Comparison of ENCODE assay signal across 8 cellular contexts in genomic region chr7:98282727-98283126, GRCh38. TPM values are rescaled to one million over a fixed set of nuclear protein-coding genes. Genes with fewer than 3 reads are reported as not detected.
DNase-seq lines count a peak whose midpoint lies in the region; ATAC-seq and TF ChIP-seq lines count a peak whose summit lies in the region.

No MANE protein-coding gene starts in this region.

- ATAC-seq in WTC11 = no peak
- ATAC-seq in right cardiac atrium = no peak
- no peak for ATAC-seq in GM19395 (IDR thresholded peaks at IDR 0.05; ENCODE audit: unreplicated experiment)
- no peak for ATAC-seq in HG03196 (IDR thresholded peaks at IDR 0.05; ENCODE audit: unreplicated experiment)

- H3K9ac ChIP-seq in GM23248 = peak overlapping the region; percentile 95
- H3K9ac ChIP-seq in skeletal muscle satellite cell (ENCODE audit: low read depth, low read length) = peak overlapping the region; percentile 94

- peak overlapping the region; percentile 90 for H3K4me3 Mint-ChIP-seq in WTC11

- H3K27me3 ChIP-seq in GM23248 (replicated peaks; ENCODE audit: insufficient read depth) (no peaks in the 10 kb centered on the region), right cardiac atrium (ENCODE audit: control insufficient read depth, insufficient read depth) (no peaks in the 10 kb centered on the region), skeletal muscle satellite cell (ENCODE audit: control insufficient read depth, insufficient read depth, low read length) (no peaks in the 10 kb centered on the region)

- H3K4me1 Mint-ChIP-seq in WTC11 = peaks cover 41% of the 10 kb centered on the region

- no peak overlapping the region for H2AFZ ChIP-seq in GM23248

- H3K27ac Mint-ChIP-seq in WTC11 = peak overlapping the region; percentile 82

- H3K4me1 ChIP-seq in GM23248 (ENCODE audit: insufficient read depth) (peaks cover 28% of the 10 kb centered on the region), right cardiac atrium (ENCODE audit: control insufficient read depth, insufficient read depth, low read length) (peaks cover 17% of the 10 kb centered on the region), skeletal muscle satellite cell (ENCODE audit: control insufficient read depth, insufficient read depth, low read length) (peaks cover 49% of the 10 kb centered on the region)

- peak overlapping the region; percentile 89 for H3K27ac ChIP-seq in GM23248
- H3K27ac ChIP-seq in right cardiac atrium (ENCODE audit: low read length) = peak overlapping the region; percentile 9

- H3F3A ChIP-seq in GM23248 (ENCODE audit: insufficient read depth) = peaks cover 14% of the 10 kb centered on the region

- H3K4me2 ChIP-seq in GM23248 (ENCODE audit: unreplicated experiment) (peak overlapping the region; percentile 98), skeletal muscle satellite cell (ENCODE audit: low read length) (peak overlapping the region; percentile 94)

- H3K4me3 ChIP-seq in GM23248 = peak overlapping the region; percentile 86
- peak overlapping the region; percentile 92 for H3K4me3 ChIP-seq in right cardiac atrium (ENCODE audit: low read length)
- peak overlapping the region; percentile 87 for H3K4me3 ChIP-seq in skeletal muscle satellite cell (ENCODE audit: low read length)

- H3K36me3 ChIP-seq in GM23248 (ENCODE audit: low read depth) (no peaks in the 10 kb centered on the region; the same call in 1 of the 2 replicates), skeletal muscle satellite cell (ENCODE audit: insufficient read depth, low read length) (peaks cover 47% of the 10 kb centered on the region)

- in situ Hi-C loops in GM23248 (cut with MboI) = loop anchor here (25.0 kb wide), 1 partner anchor 455 kb away; no protein-coding TSS in a partner anchor

- TF ChIP-seq CTCF in WTC11 (IDR thresholded peaks at IDR 0.05) = no peak

- H3K9me2 ChIP-seq in GM23248 (ENCODE audit: insufficient read depth) = no peaks in the 10 kb centered on the region

- peaks cover 5% of the 10 kb centered on the region; the same call in 1 of the 2 replicates for H3K36me3 Mint-ChIP-seq in WTC11

- POLR2A ChIA-PET in WTC11 (lab: Charles Lee) = no interaction called here

- H4K20me1 ChIP-seq in GM23248 (ENCODE audit: insufficient read depth) = no peaks in the 10 kb centered on the region

- WGBS in GM23248 (ENCODE audit: low coverage in 1 of 2, low lambda C conversion rate in 2 of 2, missing lambda C conversion rate in 2 of 2), 2 experiments = 2 to 3% methylated on average over 16 of the region's 16 CpGs
- 23% methylated on average over 16 of the region's 16 CpGs for WGBS in right cardiac atrium

- H3K27me3 Mint-ChIP-seq in WTC11 (ENCODE audit: low read depth) = no peaks in the 10 kb centered on the region; the same call in 1 of the 2 replicates

- H3K9me3 ChIP-seq in GM23248 (ENCODE audit: low read depth) = no peaks in the 10 kb centered on the region
- H3K9me3 ChIP-seq in right cardiac atrium (ENCODE audit: control insufficient read depth, low read length) = no peaks in the 10 kb centered on the region
- no peaks in the 10 kb centered on the region for H3K9me3 ChIP-seq in skeletal muscle satellite cell (replicated peaks; ENCODE audit: low read length)

- intact Hi-C loops in right cardiac atrium (cut with DNase I) = no loop called here

- H3K9me3 Mint-ChIP-seq in WTC11 = no peaks in the 10 kb centered on the region

- CTCF ChIA-PET in WTC11 (lab: Charles Lee) = no interaction called here

- H3K79me2 ChIP-seq in GM23248 (ENCODE audit: insufficient read depth) = peaks cover 59% of the 10 kb centered on the region

- DNase-seq in GM23248 (peak; percentile 50), WTC11 (ENCODE audit: low spot score) (no peak), right cardiac atrium (no peak), NCI-H1105 treated with DMSO at 0.1 percent for 48 hours (lab: John Stamatoyannopoulos, UW) (no peak), retina (no peak)

TF ChIP-seq in WTC11, 78 proteins besides CTCF, POLR2A, EP300 and RAD21 (continues in another document):
- TF ChIP-seq ZNF671 (CRISPR knock-in tag; IDR thresholded peaks at IDR 0.05) (no peak), SOX15 (CRISPR knock-in tag; IDR thresholded peaks at IDR 0.05) (no peak), USF2 (CRISPR knock-in tag; IDR thresholded peaks at IDR 0.05) (no peak), ZNF396 (CRISPR knock-in tag; IDR thresholded peaks at IDR 0.05; ENCODE audit: borderline replicate concordance) (no peak)
- TF ChIP-seq, protein P1, sequence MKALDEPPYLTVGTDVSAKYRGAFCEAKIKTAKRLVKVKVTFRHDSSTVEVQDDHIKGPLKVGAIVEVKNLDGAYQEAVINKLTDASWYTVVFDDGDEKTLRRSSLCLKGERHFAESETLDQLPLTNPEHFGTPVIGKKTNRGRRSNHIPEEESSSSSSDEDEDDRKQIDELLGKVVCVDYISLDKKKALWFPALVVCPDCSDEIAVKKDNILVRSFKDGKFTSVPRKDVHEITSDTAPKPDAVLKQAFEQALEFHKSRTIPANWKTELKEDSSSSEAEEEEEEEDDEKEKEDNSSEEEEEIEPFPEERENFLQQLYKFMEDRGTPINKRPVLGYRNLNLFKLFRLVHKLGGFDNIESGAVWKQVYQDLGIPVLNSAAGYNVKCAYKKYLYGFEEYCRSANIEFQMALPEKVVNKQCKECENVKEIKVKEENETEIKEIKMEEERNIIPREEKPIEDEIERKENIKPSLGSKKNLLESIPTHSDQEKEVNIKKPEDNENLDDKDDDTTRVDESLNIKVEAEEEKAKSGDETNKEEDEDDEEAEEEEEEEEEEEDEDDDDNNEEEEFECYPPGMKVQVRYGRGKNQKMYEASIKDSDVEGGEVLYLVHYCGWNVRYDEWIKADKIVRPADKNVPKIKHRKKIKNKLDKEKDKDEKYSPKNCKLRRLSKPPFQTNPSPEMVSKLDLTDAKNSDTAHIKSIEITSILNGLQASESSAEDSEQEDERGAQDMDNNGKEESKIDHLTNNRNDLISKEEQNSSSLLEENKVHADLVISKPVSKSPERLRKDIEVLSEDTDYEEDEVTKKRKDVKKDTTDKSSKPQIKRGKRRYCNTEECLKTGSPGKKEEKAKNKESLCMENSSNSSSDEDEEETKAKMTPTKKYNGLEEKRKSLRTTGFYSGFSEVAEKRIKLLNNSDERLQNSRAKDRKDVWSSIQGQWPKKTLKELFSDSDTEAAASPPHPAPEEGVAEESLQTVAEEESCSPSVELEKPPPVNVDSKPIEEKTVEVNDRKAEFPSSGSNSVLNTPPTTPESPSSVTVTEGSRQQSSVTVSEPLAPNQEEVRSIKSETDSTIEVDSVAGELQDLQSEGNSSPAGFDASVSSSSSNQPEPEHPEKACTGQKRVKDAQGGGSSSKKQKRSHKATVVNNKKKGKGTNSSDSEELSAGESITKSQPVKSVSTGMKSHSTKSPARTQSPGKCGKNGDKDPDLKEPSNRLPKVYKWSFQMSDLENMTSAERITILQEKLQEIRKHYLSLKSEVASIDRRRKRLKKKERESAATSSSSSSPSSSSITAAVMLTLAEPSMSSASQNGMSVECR (CRISPR knock-in tag; IDR thresholded peaks at IDR 0.05; ENCODE audit: borderline replicate concordance) = no peak
- TF ChIP-seq, protein P2, sequence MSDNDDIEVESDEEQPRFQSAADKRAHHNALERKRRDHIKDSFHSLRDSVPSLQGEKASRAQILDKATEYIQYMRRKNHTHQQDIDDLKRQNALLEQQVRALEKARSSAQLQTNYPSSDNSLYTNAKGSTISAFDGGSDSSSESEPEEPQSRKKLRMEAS (CRISPR knock-in tag; IDR thresholded peaks at IDR 0.05) = no peak
- TF ChIP-seq, protein P3, sequence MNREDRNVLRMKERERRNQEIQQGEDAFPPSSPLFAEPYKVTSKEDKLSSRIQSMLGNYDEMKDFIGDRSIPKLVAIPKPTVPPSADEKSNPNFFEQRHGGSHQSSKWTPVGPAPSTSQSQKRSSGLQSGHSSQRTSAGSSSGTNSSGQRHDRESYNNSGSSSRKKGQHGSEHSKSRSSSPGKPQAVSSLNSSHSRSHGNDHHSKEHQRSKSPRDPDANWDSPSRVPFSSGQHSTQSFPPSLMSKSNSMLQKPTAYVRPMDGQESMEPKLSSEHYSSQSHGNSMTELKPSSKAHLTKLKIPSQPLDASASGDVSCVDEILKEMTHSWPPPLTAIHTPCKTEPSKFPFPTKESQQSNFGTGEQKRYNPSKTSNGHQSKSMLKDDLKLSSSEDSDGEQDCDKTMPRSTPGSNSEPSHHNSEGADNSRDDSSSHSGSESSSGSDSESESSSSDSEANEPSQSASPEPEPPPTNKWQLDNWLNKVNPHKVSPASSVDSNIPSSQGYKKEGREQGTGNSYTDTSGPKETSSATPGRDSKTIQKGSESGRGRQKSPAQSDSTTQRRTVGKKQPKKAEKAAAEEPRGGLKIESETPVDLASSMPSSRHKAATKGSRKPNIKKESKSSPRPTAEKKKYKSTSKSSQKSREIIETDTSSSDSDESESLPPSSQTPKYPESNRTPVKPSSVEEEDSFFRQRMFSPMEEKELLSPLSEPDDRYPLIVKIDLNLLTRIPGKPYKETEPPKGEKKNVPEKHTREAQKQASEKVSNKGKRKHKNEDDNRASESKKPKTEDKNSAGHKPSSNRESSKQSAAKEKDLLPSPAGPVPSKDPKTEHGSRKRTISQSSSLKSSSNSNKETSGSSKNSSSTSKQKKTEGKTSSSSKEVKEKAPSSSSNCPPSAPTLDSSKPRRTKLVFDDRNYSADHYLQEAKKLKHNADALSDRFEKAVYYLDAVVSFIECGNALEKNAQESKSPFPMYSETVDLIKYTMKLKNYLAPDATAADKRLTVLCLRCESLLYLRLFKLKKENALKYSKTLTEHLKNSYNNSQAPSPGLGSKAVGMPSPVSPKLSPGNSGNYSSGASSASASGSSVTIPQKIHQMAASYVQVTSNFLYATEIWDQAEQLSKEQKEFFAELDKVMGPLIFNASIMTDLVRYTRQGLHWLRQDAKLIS (CRISPR knock-in tag; IDR thresholded peaks at IDR 0.05; ENCODE audit: borderline replicate concordance) = no peak

RNA-seq across cellular contexts. Expression of gene BRI3, which starts 1.2 kb away (rescaled TPM):
- total RNA-seq in GM23248 (2014; rRNA removed; shearing (Covaris generic)) = 56.5 and 73.3 TPM in 2 replicates
- 195 and 315 TPM in 2 replicates for polyA plus RNA-seq in GM23248 (2016; fragmentation: Nextera tagmentation; extraction: Ambion mirVana)
- 108 to 112 TPM (median 110 TPM) in 3 replicates for total RNA-seq in WTC11 (2021)
- total RNA-seq in right cardiac atrium = 100 to 1,000 TPM; 156 to 203 (median 187) TPM
- 209 TPM for polyA plus RNA-seq in right cardiac atrium
- total RNA-seq in skeletal muscle satellite cell (2012; rRNA removed) = 93.0 and 95.3 TPM in 2 replicates

RNA-seq across cellular contexts. Expression of gene TECPR1, which starts 30.7 kb away (rescaled TPM):
- 24.5 and 27.8 TPM in 2 replicates for total RNA-seq in GM23248 (2014; rRNA removed; shearing (Covaris generic))
- polyA plus RNA-seq in GM23248 (2016; fragmentation: Nextera tagmentation; extraction: Ambion mirVana) (8.1 and 8.2 TPM in 2 replicates), right cardiac atrium (10.5 TPM)
- total RNA-seq in WTC11 (2021) (17.6 to 21.5 TPM (median 18.4 TPM) in 3 replicates), right cardiac atrium (10 to 100 TPM; 20.9 to 25.5 (median 25.1) TPM)
- 12.4 and 13.3 TPM in 2 replicates for total RNA-seq in skeletal muscle satellite cell (2012; rRNA removed)
